10 cellular contexts compared by ENCODE assay signal in the genomic region with DNA sequence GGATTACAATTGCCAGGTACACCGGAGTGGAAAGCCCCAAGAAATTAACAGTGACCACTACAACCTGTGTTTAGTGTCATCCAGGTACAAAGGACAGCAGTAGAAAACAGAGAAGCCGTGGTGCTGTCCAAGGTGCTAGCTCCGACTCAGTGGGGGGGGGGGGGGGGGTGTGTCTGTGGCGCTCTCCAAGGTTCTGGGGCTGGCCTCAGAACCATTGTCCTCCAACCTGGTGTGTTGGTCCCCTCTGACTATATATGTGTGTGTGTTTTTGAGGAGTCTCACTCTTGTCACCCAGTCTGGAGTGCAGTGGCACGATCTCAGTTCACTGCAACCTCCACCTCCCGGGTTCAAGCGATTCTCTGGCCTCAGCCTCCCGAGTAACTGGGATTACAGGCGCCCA. TPM values are rescaled to one million over a fixed set of nuclear protein-coding genes. Genes with fewer than 3 reads are reported as not detected.
A peak's percentile ranks its signal among the peaks of the same experiment; 100 is the strongest.
DNase-seq lines count a peak whose midpoint lies in the region; ATAC-seq, FAIRE-seq and TF ChIP-seq lines count a peak whose summit lies in the region.
"Had no signal": no experiment of that assay in that cellular context is flagged by ENCODE, and none has a peak within 500 bp of the region (broad histone marks: within the 10 kb centered on the region; RNA-seq: fewer than 3 reads in every experiment).

No MANE protein-coding gene starts in this region.

- no peaks in the 10 kb centered on the region for H3K36me3 Mint-ChIP-seq in natural killer cell
- H3K36me3 Mint-ChIP-seq: activated naive CD4-positive, alpha-beta T cell treated with anti-CD3 and anti-CD28 coated beads, Interleukin-2, amount 50 U/mL, for 72 hours had no signal

- no peaks in the 10 kb centered on the region for H3K36me3 ChIP-seq in OCI-LY7 (ENCODE audit: insufficient read depth, low read length)

- H3K4me1 Mint-ChIP-seq in natural killer cell = no peaks in the 10 kb centered on the region

- no TSS peak for BruUV-seq in OCI-LY7 (replicated peaks; lab: Mats Ljungman, UMichigan)

- no peak for FAIRE-seq in GM12892 (lab: Jason Lieb, UNC)

- intact Hi-C loops in OCI-LY7 (cut with micrococcal nuclease; ENCODE audit: unreplicated experiment) = no loop called here
- intact Hi-C loops in natural killer cell (cut with micrococcal nuclease) = no loop called here
- intact Hi-C loops in sciatic nerve (cut with DNase I) = no loop called here

- H3K9me2 ChIP-seq in OCI-LY7 (ENCODE audit: insufficient read depth, low read length) = no peaks in the 10 kb centered on the region

- no peak overlapping the region for H3K4me3 Mint-ChIP-seq in natural killer cell

- H3K79me2 ChIP-seq in OCI-LY7 (ENCODE audit: insufficient read depth, low read depth, low read length) = no peaks in the 10 kb centered on the region

- no peaks in the 10 kb centered on the region for H3K9me3 ChIP-seq in OCI-LY7 (ENCODE audit: low read length)

- POLR2A ChIA-PET in OCI-LY7 (lab: Charles Lee) = interaction anchor here (0.6 kb wide), 1 partner anchor 13 kb away, joined by 3 read pairs; no protein-coding TSS in a partner anchor

- peaks cover under 1% of the 10 kb centered on the region for H3K4me1 ChIP-seq in OCI-LY7 (ENCODE audit: insufficient read depth, low read length, poor library complexity, severe bottlenecking)

- peak; percentile 70 to 87 (median 76) for ATAC-seq in natural killer cell
- no peak for ATAC-seq in GM19328 (IDR thresholded peaks at IDR 0.05; ENCODE audit: unreplicated experiment)
- ATAC-seq in sciatic nerve = no peak
- ATAC-seq in GM21619 (IDR thresholded peaks at IDR 0.05; ENCODE audit: unreplicated experiment) = no peak

- H3K27ac ChIP-seq in OCI-LY7 (ENCODE audit: low read depth, low read length, poor library complexity, severe bottlenecking) = no peak overlapping the region

- DNase-seq in ELF-1 (ENCODE audit: low read depth, low spot score) (peak; percentile 80), OCI-LY7 (ENCODE audit: low spot score) (peak; percentile 50), astrocyte of the hippocampus (ENCODE audit: low read depth, low spot score) (peak; percentile 71), natural killer cell (peak; percentile 36), GM12892 (ENCODE audit: insufficient read length) (no peak), sciatic nerve (ENCODE audit: low spot score) (no peak)

- no peak overlapping the region for H3K27ac Mint-ChIP-seq in natural killer cell
- H3K27ac Mint-ChIP-seq: activated naive CD4-positive, alpha-beta T cell treated with anti-CD3 and anti-CD28 coated beads, Interleukin-2, amount 50 U/mL, for 72 hours had no signal

- no peak overlapping the region for H3K4me3 ChIP-seq in OCI-LY7 (ENCODE audit: low read depth, low read length, poor library complexity, severe bottlenecking)

- H3K9me3 Mint-ChIP-seq in natural killer cell = no peaks in the 10 kb centered on the region
- H3K9me3 Mint-ChIP-seq: activated naive CD4-positive, alpha-beta T cell treated with anti-CD3 and anti-CD28 coated beads, Interleukin-2, amount 50 U/mL, for 72 hours had no signal

- TF ChIP-seq POLR2A in GM12892 (IDR thresholded peaks at IDR 0.05; ENCODE audit: low read depth, low read length) = no peak

- H2AFZ ChIP-seq in OCI-LY7 (ENCODE audit: low read length) = no peak overlapping the region

- no peaks in the 10 kb centered on the region for H4K20me1 ChIP-seq in OCI-LY7 (ENCODE audit: insufficient read depth, low read length)

- no peak overlapping the region for H3K4me2 ChIP-seq in OCI-LY7 (ENCODE audit: low read length)

- peaks cover 0 to 3% of the 10 kb centered on the region in 2 donors for H3K27me3 Mint-ChIP-seq in natural killer cell (ENCODE audit: low read depth in 2 of 2)

- TF ChIP-seq CTCF in OCI-LY7 (conservative IDR thresholded peaks at IDR 0.05; ENCODE audit: low read length) (no peak), natural killer cell (IDR thresholded peaks at IDR 0.05) (no peak)

- CTCF ChIA-PET in OCI-LY7 (lab: Charles Lee; ENCODE audit: unreplicated experiment) = no interaction called here

RNA-seq across cellular contexts. Expression of gene ZNF23, which starts 5.8 kb away (rescaled TPM):
- 6.2 and 7.4 TPM in 2 replicates for total RNA-seq in OCI-LY7 (2014; rRNA removed; shearing (Covaris generic))
- 11.3 and 11.8 TPM in 2 replicates for total RNA-seq in OCI-LY7 (2022)
- 1 to 10 TPM; 7.2 to 8.9 (median 7.8) TPM for total RNA-seq in natural killer cell
- 11.2 TPM for polyA plus RNA-seq in GM12892 (2012; ENCODE audit: missing spikeins)
- total RNA-seq in sciatic nerve = 11.0 TPM

RNA-seq across cellular contexts. Expression of gene ZNF19, which starts 21.3 kb away (rescaled TPM):
- 3.5 and 3.7 TPM in 2 replicates for total RNA-seq in OCI-LY7 (2014; rRNA removed; shearing (Covaris generic))
- total RNA-seq in OCI-LY7 (2022) = 3.9 and 5.3 TPM in 2 replicates
- 1 to 10 TPM; 3.4 to 6.1 (median 3.6) TPM for total RNA-seq in natural killer cell
- polyA plus RNA-seq in GM12892 (2012; ENCODE audit: missing spikeins) = 2.8 TPM
- total RNA-seq in sciatic nerve = 7.8 TPM

RNA-seq across cellular contexts. Expression of gene TLE7, which starts 26.0 kb away (rescaled TPM):
- not detected in 2 replicates for total RNA-seq in OCI-LY7 (2014; rRNA removed; shearing (Covaris generic))
- total RNA-seq in OCI-LY7 (2022) (not detected in 2 replicates), natural killer cell (not detected), sciatic nerve (not detected)
- not detected for polyA plus RNA-seq in GM12892 (2012; ENCODE audit: missing spikeins)
- total RNA-seq: activated naive CD4-positive, alpha-beta T cell treated with anti-CD3 and anti-CD28 coated beads, Interleukin-2, amount 50 U/mL, for 72 hours; pulmonary artery endothelial cell had no signal

RNA-seq across cellular contexts. Expression of gene CHST4, which starts 58.4 kb away (rescaled TPM):
- 4.5 and 6.6 TPM in 2 replicates for total RNA-seq in OCI-LY7 (2014; rRNA removed; shearing (Covaris generic))
- total RNA-seq in OCI-LY7 (2022) = 0.28 and 0.29 TPM in 2 replicates
- total RNA-seq in natural killer cell = not detected
- 0.19 TPM for polyA plus RNA-seq in GM12892 (2012; ENCODE audit: missing spikeins)
- total RNA-seq in sciatic nerve = not detected
- total RNA-seq: activated naive CD4-positive, alpha-beta T cell treated with anti-CD3 and anti-CD28 coated beads, Interleukin-2, amount 50 U/mL, for 72 hours; pulmonary artery endothelial cell had no signal

Comparison
In these comparisons a context has a peak if more than half of its experiments do, and no peak if none do; other contexts are left out.
1. DNase-seq: peak in ELF-1 (single experiment), OCI-LY7 (single experiment), astrocyte of the hippocampus (single experiment) and natural killer cell (single experiment); none in GM12892 (single experiment) and sciatic nerve (single experiment).
2. ATAC-seq: peak in natural killer cell (3 of 3); none in GM19328 (single experiment), sciatic nerve (single experiment) and GM21619 (single experiment).